Comparison of ENCODE assay signal across 14 cellular contexts in the genomic region with DNA sequence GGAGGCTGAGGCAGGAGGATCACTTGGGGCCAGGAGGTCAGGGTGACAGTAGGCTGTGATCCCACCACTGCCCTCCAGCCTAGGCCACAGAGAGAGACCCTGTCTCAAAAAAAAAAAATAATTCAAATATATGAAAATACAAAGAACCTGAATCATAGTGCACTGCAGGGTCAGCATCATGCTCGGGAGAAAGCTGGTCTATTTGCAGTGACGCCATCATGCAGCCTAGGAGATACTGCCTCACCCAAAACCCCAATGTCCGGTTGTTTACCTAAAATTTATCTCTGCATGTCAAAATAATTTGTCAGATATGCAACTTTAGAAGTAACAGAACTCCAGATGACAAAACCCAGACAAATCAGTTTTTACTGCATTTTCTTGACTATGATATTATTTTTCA.
DNase-seq lines count a peak whose midpoint lies in the region; ATAC-seq and TF ChIP-seq lines count a peak whose summit lies in the region.
"Had no signal": no experiment of that assay in that cellular context is flagged by ENCODE, and none has a peak within 500 bp of the region (broad histone marks: within the 10 kb centered on the region; RNA-seq: fewer than 3 reads in every experiment).

No MANE protein-coding gene starts in this region.

- no peak overlapping the region for H3K4me3 ChIP-seq in BLaER1 treated with 17β-estradiol and CSF1 and Interleukin-3, amounts not matched to agents 10 nM and 100 nM
- H3K4me3 ChIP-seq in choroid plexus epithelial cell (ENCODE audit: low read depth, low read length) = no peak overlapping the region
- H3K4me3 ChIP-seq: GM23338 had no signal

- peak overlapping the region in 9 of 11 experiments; percentile 17 to 84 (median 52); a peak in 15 of 22 replicates for H3K27ac ChIP-seq in BLaER1 treated with 17β-estradiol and CSF1 and Interleukin-3, amounts not matched to agents 10 nM and 100 nM

- in situ Hi-C loops in G401 (cut with HindIII; ENCODE audit: low sequenced_read_pairs) = no loop called here

- H3K27me3 ChIP-seq in BLaER1 treated with 17β-estradiol and CSF1 and Interleukin-3, amounts not matched to agents 10 nM and 100 nM = no peaks in the 10 kb centered on the region

- H3K36me3 ChIP-seq in BLaER1 treated with 17β-estradiol and CSF1 and Interleukin-3, amounts not matched to agents 10 nM and 100 nM = no peaks in the 10 kb centered on the region

- H3K9ac ChIP-seq in BLaER1 treated with 17β-estradiol and CSF1 and Interleukin-3, amounts not matched to agents 10 nM and 100 nM = peak overlapping the region in 2 of 11 experiments; percentile 9 to 60; a peak in 3 of 22 replicates

- intact Hi-C loops in sciatic nerve (cut with DNase I) = no loop called here

- H3K9me3 ChIP-seq in BLaER1 treated with 17β-estradiol and CSF1 and Interleukin-3, amounts not matched to agents 10 nM and 100 nM (replicated peaks in 1 of 11) = peaks cover 0 to 24% (median 6%) of the 10 kb centered on the region in 11 experiments; a peak in 11 of 22 replicates

- no peaks in the 10 kb centered on the region for H4K20me1 ChIP-seq in BLaER1 treated with 17β-estradiol and CSF1 and Interleukin-3, amounts not matched to agents 10 nM and 100 nM

- TF ChIP-seq CTCF in choroid plexus epithelial cell (conservative IDR thresholded peaks at IDR 0.05; ENCODE audit: low read depth, low read length) = no peak

- ATAC-seq in sciatic nerve = peak; percentile 56
- no peak for ATAC-seq in HG02588 (IDR thresholded peaks at IDR 0.05; ENCODE audit: unreplicated experiment)
- ATAC-seq in GM18867 (IDR thresholded peaks at IDR 0.05; ENCODE audit: unreplicated experiment) = no peak
- ATAC-seq: GM23338 had no signal

- H3K4me1 ChIP-seq in BLaER1 treated with 17β-estradiol and CSF1 and Interleukin-3, amounts not matched to agents 10 nM and 100 nM = peaks cover 9 to 70% (median 55%) of the 10 kb centered on the region in 10 experiments; a peak in 19 of 20 replicates

- H3K4me2 ChIP-seq in BLaER1 treated with 17β-estradiol and CSF1 and Interleukin-3, amounts not matched to agents 10 nM and 100 nM = peak overlapping the region in 10 of 11 experiments; percentile 19 to 81 (median 63); a peak in 17 of 22 replicates
- H3K4me2 ChIP-seq: GM23338 had no signal

- DNase-seq in M059J (ENCODE audit: low read depth) = peak; percentile 13
- DNase-seq in choroid plexus epithelial cell (ENCODE audit: low read depth) = peak; percentile 32
- DNase-seq in sciatic nerve (ENCODE audit: low spot score) = no peak
- DNase-seq in G401 (ENCODE audit: low spot score) = no peak
- DNase-seq: Calu3; CD4-positive, alpha-beta T cell; DMS79; EL; GDM1; H9 had no signal

Comparison
In these comparisons a context has a peak if more than half of its experiments do, and no peak if none do; other contexts are left out.
1. DNase-seq: peak in M059J (single experiment) and choroid plexus epithelial cell (single experiment); none in sciatic nerve (single experiment) and G401 (single experiment).